8 cellular contexts compared by ENCODE assay signal in the genomic region with DNA sequence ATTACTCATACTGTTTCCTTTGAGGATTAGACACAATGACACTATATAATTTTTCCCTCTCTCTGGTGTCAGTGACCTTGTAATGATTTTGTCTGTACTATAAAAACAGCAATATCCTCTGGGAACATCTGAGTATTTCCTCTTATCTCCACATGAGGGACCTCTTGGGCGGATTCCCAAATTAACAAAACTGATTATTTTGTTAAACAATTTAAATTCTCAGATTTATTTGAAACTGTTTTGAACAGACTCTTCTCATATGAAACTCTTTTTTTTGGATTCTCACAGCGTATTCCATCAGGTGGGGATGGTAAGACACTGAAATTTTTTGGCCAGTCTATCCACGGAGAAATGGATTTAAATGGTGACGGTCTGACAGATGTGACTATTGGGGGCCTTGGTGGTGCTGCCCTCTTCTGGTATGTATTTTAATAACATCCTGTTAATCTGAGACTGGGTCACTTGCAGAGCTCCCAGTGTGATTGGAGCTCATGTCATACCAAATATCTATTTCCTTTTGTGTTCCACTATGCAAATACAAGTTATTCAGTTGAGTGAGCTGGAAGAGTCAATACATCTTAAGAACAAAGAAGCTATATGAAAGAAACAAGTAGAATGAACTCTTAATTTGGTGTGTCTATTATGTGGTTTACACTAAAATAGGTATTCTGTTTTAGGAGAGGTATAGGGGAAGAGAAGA.
A peak's percentile ranks its signal among the peaks of the same experiment; 100 is the strongest.
DNase-seq lines count a peak whose midpoint lies in the region; ATAC-seq and TF ChIP-seq lines count a peak whose summit lies in the region.

No MANE protein-coding gene starts in this region.

- no peaks in the 10 kb centered on the region for H3K9me3 Mint-ChIP-seq in chondrocyte (ENCODE audit: low read depth)

- TF ChIP-seq CTCF in VCaP (conservative IDR thresholded peaks at IDR 0.05) (peak; percentile 73), chondrocyte (IDR thresholded peaks at IDR 0.05) (peak; percentile 97)

- peak overlapping the region; percentile 53 for H3K4me3 Mint-ChIP-seq in chondrocyte (ENCODE audit: unreplicated experiment)

- H3K27ac Mint-ChIP-seq in chondrocyte (ENCODE audit: unreplicated experiment), result peak overlapping the region; percentile 45

- H3K27me3 Mint-ChIP-seq in chondrocyte (ENCODE audit: low read depth), result no peaks in the 10 kb centered on the region

- peaks cover 21% of the 10 kb centered on the region for H3K36me3 Mint-ChIP-seq in chondrocyte (ENCODE audit: low read depth)

- peaks cover 23% of the 10 kb centered on the region for H3K4me1 Mint-ChIP-seq in chondrocyte (ENCODE audit: low read depth)

- H3K27ac ChIP-seq in VCaP, result no peak overlapping the region

- ATAC-seq in GM18868 (IDR thresholded peaks at IDR 0.05; ENCODE audit: unreplicated experiment), result peak; percentile 99
- peak; percentile 97 for ATAC-seq in HG03066 (IDR thresholded peaks at IDR 0.05; ENCODE audit: low read depth, unreplicated experiment)
- peak; percentile 88 for ATAC-seq in left colon

- DNase-seq in AG20443 (ENCODE audit: low spot score), result peak; percentile 80
- peak; percentile 52 for DNase-seq in NCI-H2107 treated with DMSO at 0.1 percent for 48 hours (lab: John Stamatoyannopoulos, UW; ENCODE audit: unreplicated experiment)
- DNase-seq in chondrocyte (ENCODE audit: low spot score), result no peak
- no peak for DNase-seq in left colon
- peak; percentile 55 for DNase-seq in stimulated activated CD4-positive, alpha-beta T cell treated with anti-CD3 and anti-CD28 coated beads, Interleukin-4, amount 100 ng/mL, for 24 hours

- intact Hi-C loops in left colon (cut with DNase I, micrococcal nuclease), result loop anchor here in 1 of 2 donors (2.0 to 10.0 kb wide), 2 partner anchors 129 to 221 kb away; a partner anchor contains a TSS

Comparison
In these comparisons a context has a peak if more than half of its experiments do, and no peak if none do; other contexts are left out.
1. DNase-seq: peak in AG20443 (single experiment), NCI-H2107 treated with DMSO at 0.1 percent for 48 hours (single experiment) and stimulated activated CD4-positive, alpha-beta T cell treated with anti-CD3 and anti-CD28 coated beads, Interleukin-4, amount 100 ng/mL, for 24 hours (single experiment); none in chondrocyte (single experiment) and left colon (0 of 2).
2. Peak in every context shown above with its lines, with median percentiles within 50 percentile points of each other: ATAC-seq.